In the genomic region with DNA sequence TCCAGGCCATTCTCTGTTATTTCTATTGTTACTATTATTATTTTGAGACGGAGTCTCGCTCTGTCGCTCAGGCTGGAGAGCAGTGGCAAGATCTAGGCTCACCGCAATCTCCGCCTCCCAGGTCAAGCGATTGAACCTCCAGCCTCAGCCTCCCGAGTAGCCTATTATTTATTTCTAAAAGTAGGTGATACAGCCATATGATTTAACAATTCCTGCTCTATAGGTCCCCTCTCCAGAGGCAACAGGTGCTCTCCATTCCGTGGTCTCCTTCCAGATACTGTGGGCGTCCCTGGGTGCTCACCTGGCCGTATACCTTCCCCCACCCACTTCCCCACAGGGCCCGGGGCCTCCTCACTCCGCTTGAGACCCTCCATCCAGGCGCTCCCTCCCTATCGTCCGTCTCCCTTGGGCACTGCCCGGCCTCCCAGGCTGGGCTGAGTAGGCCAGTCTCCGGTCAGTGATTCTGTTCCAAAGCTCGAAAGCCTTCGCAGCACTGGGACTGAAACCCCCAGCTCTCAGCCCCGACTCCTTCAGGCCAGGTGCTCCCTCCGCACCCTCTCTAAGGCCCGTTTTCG, we compare ENCODE assay signal across 7 cellular contexts. TPM values are rescaled to one million over a fixed set of nuclear protein-coding genes. Genes with fewer than 3 reads are reported as not detected.
DNase-seq lines count a peak whose midpoint lies in the region; ATAC-seq and TF ChIP-seq lines count a peak whose summit lies in the region.

No MANE protein-coding gene starts in this region.

- H3K9ac ChIP-seq in trophoblast cell (ENCODE audit: low read length), result peak overlapping the region; percentile 77

- H3K9me2 ChIP-seq in PC-9 (ENCODE audit: insufficient read depth), result no peaks in the 10 kb centered on the region

- DNase-seq in PC-9, result no peak
- DNase-seq in trophoblast cell, result peak in 1 of 2 donors; percentile 20
- no peak for DNase-seq in NCI-H2107 treated with DMSO at 0.1 percent for 48 hours (lab: John Stamatoyannopoulos, UW; ENCODE audit: unreplicated experiment)
- no peak for DNase-seq in GM10248 (ENCODE audit: extremely low spot score)

- H3K4me2 ChIP-seq in PC-9, result peak overlapping the region; percentile 98
- peak overlapping the region; percentile 67 for H3K4me2 ChIP-seq in trophoblast cell (ENCODE audit: low read length)

- H4K20me1 ChIP-seq in PC-9 (ENCODE audit: insufficient read depth), result peaks cover 34% of the 10 kb centered on the region

- no peak for TF ChIP-seq CTCF in PC-9 (conservative IDR thresholded peaks at IDR 0.05)
- no peak for TF ChIP-seq CTCF in GM10248 (IDR thresholded peaks at IDR 0.05; ENCODE audit: control extremely low read depth, extremely low read depth, low read depth, missing control alignments)

- H3K27me3 ChIP-seq in PC-9 (ENCODE audit: insufficient read depth, low read depth) (no peaks in the 10 kb centered on the region), trophoblast cell (ENCODE audit: insufficient read depth, low read length) (no peaks in the 10 kb centered on the region)

- H2AK5ac ChIP-seq in trophoblast cell (ENCODE audit: low read length), result peak overlapping the region; percentile 96

- peak overlapping the region; percentile 95 for H3K18ac ChIP-seq in trophoblast cell (ENCODE audit: low read length)

- peak overlapping the region; percentile 98 for H4K12ac ChIP-seq in trophoblast cell (ENCODE audit: low read depth, low read length)

- no TSS peak for BruUV-seq in PC-9 (replicated peaks; lab: Mats Ljungman, UMichigan)

- peaks cover 10% of the 10 kb centered on the region for H3K79me1 ChIP-seq in trophoblast cell (ENCODE audit: low read length)

- H3K27ac ChIP-seq in PC-9, result peak overlapping the region; percentile 92
- peak overlapping the region; percentile 85 for H3K27ac ChIP-seq in trophoblast cell (ENCODE audit: low read depth, low read length)

- no CpG with 5 or more reads among the region's 23 CpGs for WGBS in trophoblast cell (ENCODE audit: extremely low coverage, insufficient coverage, insufficient read length)

- ATAC-seq in GM21717 (IDR thresholded peaks at IDR 0.05; ENCODE audit: unreplicated experiment), result peak; percentile 23
- peak; percentile 8 for ATAC-seq in esophagus mucosa
- no peak for ATAC-seq in HG02870 (IDR thresholded peaks at IDR 0.05; ENCODE audit: unreplicated experiment)

- CTCF ChIA-PET in PC-9 (lab: Charles Lee), result interaction anchor here (0.7 kb wide), 1 partner anchor 215 kb away, joined by 3 read pairs; no protein-coding TSS in a partner anchor
- CTCF ChIA-PET in GM10248 (lab: Yijun Ruan, JAX), result interaction anchor here (0.8 to 2.6 kb wide), 8 partner anchors 9 to 423 kb away, joined by 3 to 11 read pairs (median 4); partner anchors contain the start of gene ELP6

- peak overlapping the region; percentile 94 for H3K4ac ChIP-seq in trophoblast cell (ENCODE audit: low read depth, low read length)

- POLR2A ChIA-PET in PC-9 (lab: Charles Lee; ENCODE audit: unreplicated experiment) (interaction anchor here (0.6 to 0.7 kb wide), 7 partner anchors 132 to 1515 kb away, joined by 3 to 5 read pairs (median 4); no protein-coding TSS in a partner anchor), GM10248 (lab: Yijun Ruan, JAX) (interaction anchor here (0.5 to 1.3 kb wide), 4 partner anchors 10 to 388 kb away, joined by 3 to 6 read pairs (median 4); no protein-coding TSS in a partner anchor)

- H3K36me3 ChIP-seq in PC-9 (ENCODE audit: low read depth) (no peaks in the 10 kb centered on the region), trophoblast cell (ENCODE audit: control insufficient read depth in 1 of 2, insufficient read depth in 2 of 2, low read length in 2 of 2) (no peaks in the 10 kb centered on the region)

- peak overlapping the region; percentile 10 for H2BK12ac ChIP-seq in trophoblast cell (ENCODE audit: low read length)

- no peak overlapping the region for H3K23ac ChIP-seq in trophoblast cell (ENCODE audit: low read length)

- peaks cover 55% of the 10 kb centered on the region for H3K79me2 ChIP-seq in PC-9 (ENCODE audit: low read depth)
- peaks cover 12% of the 10 kb centered on the region for H3K79me2 ChIP-seq in trophoblast cell (ENCODE audit: control insufficient read depth, insufficient read depth, low read length, poor library complexity)

- no peaks in the 10 kb centered on the region for H3K9me3 ChIP-seq in PC-9 (ENCODE audit: insufficient read depth, low read depth)
- peaks cover 2% of the 10 kb centered on the region for H3K9me3 ChIP-seq in trophoblast cell (ENCODE audit: insufficient read depth, low read depth, low read length)

- peak overlapping the region; percentile 91 for H4K91ac ChIP-seq in trophoblast cell (ENCODE audit: low read depth, low read length)

- H2AFZ ChIP-seq in PC-9 (peak overlapping the region; percentile 80), trophoblast cell (ENCODE audit: insufficient read depth, low read length, poor library complexity) (peak overlapping the region; percentile 95)

- H3K14ac ChIP-seq in trophoblast cell (ENCODE audit: low read length), result peak overlapping the region; percentile 97

- peaks cover 21% of the 10 kb centered on the region for H3K4me1 ChIP-seq in PC-9 (replicated peaks; ENCODE audit: insufficient read depth)
- H3K4me1 ChIP-seq in trophoblast cell (ENCODE audit: control insufficient read depth in 1 of 2, insufficient read depth in 2 of 2, low read length in 2 of 2), result peaks cover 4 to 10% of the 10 kb centered on the region in 2 experiments

- peaks cover 21% of the 10 kb centered on the region for H3F3A ChIP-seq in PC-9 (ENCODE audit: insufficient read depth, low read depth)

- peak overlapping the region; percentile 88 for H2BK5ac ChIP-seq in trophoblast cell (ENCODE audit: low read depth, low read length, poor library complexity)

- H3K4me3 ChIP-seq in PC-9 (peak overlapping the region; percentile 66), trophoblast cell (ENCODE audit: low read depth, low read length) (peak overlapping the region; percentile 73)

- intact Hi-C loops in PC-9 (cut with micrococcal nuclease; ENCODE audit: unreplicated experiment), result loop anchor here (5.0 kb wide), 1 partner anchor 673 kb away; no protein-coding TSS in a partner anchor

- peak overlapping the region; percentile 92 for H4K8ac ChIP-seq in trophoblast cell (ENCODE audit: low read depth, low read length)

- peak overlapping the region; percentile 83 for H2BK120ac ChIP-seq in trophoblast cell (ENCODE audit: insufficient read depth, low read length, poor library complexity)

RNA-seq across cellular contexts. Expression of gene PTPN23, which starts 0.7 kb away (rescaled TPM):
- total RNA-seq in PC-9 (2021) (36.9 and 38.9 TPM in 2 replicates), esophagus mucosa (26.1 TPM)
- polyA plus RNA-seq in trophoblast cell (2013), result 26.0 and 26.5 TPM in 2 replicates
